ENCODE assay signal across 22 cellular contexts in the genomic region with DNA sequence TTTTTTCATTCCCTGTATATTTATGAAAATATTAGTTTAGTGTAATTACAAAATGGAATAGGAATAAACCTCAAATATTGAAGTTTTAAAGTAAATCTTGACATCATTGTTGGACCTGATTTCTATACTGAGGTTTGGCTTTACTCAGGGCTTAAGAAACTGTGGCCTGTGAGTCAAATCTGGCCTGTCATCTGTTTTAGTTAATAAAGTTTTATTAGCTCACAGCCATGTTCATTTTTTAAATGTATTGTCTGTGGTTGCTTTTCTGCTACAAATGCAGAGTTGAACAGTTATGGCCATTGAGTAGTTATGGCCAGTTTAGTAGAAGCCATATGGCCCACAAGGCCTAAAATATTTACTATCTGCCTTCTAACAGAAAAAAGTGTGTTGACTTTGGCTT.
"Had no signal": no experiment of that assay in that cellular context is flagged by ENCODE, and none has a peak within 500 bp of the region (broad histone marks: within the 10 kb centered on the region; RNA-seq: fewer than 3 reads in every experiment).

No MANE protein-coding gene starts in this region.

- H3K27me3 ChIP-seq: ascending aorta had no signal

- H3K27ac Mint-ChIP-seq: activated B cell treated with CpG ODN at 0.5 μM for 24 hours; activated CD4-positive, alpha-beta T cell treated with anti-CD3 and anti-CD28 coated beads, Interleukin-2, amount 10 ng/mL, durations not matched to agents 24 days and 14 days; activated CD8-positive, alpha-beta memory T cell treated with anti-CD3 and anti-CD28 coated beads, Interleukin-2, amount 10 ng/mL, durations not matched to agents 7 days and 5 days; activated naive CD4-positive, alpha-beta T cell treated with anti-CD3 and anti-CD28 coated beads, Interleukin-2, amount 50 U/mL, for 24 hours; activated T-cell treated with anti-CD3 and anti-CD28 coated beads, Interleukin-2, amount 50 U/mL, for 24 hours; activated T-helper 1 cell treated with anti-CD3 and anti-CD28 coated beads, Interleukin-12 subunit alpha, Interleukin-12 subunit beta, Interleukin-2, Interleukin-4 antibody, amounts not matched to agents 30 ng/mL and 10 ng/mL and 1 ng/mL, durations not matched to agents 14 hours and 24 hours and 36 hours; brain; T-helper 1 cell treated with Interleukin-12 subunit alpha and Interleukin-12 subunit beta and Interleukin-4 antibody, amounts not matched to agents 30 μg/mL and 1 μg/mL, for 36 hours had no signal

- H3K36me3 ChIP-seq: ascending aorta had no signal

- DNase-seq: activated B cell treated with CpG ODN at 0.5 μM for 24 hours; activated CD4-positive, alpha-beta T cell treated with anti-CD3 and anti-CD28 coated beads for 1 hour; activated CD4-positive, alpha-beta T cell treated with anti-CD3 and anti-CD28 coated beads, Interleukin-2, amount 10 ng/mL, durations not matched to agents 24 days and 14 days; activated CD4-positive, alpha-beta T cell treated with anti-CD3 and anti-CD28 coated beads, Interleukin-2, amount 50 U/mL, for 48 hours; activated CD8-positive, alpha-beta memory T cell treated with anti-CD3 and anti-CD28 coated beads, Interleukin-2, amount 10 ng/mL, durations not matched to agents 7 days and 5 days; activated effector memory CD4-positive, alpha-beta T cell treated with Interleukin-2 at 50 U/mL for 16 hours; activated naive CD4-positive, alpha-beta T cell; activated T-cell treated with anti-CD3 and anti-CD28 coated beads, Interleukin-2, amount 50 U/mL, for 24 hours; amniotic stem cell; NCI-H1105 treated with DMSO at 0.1 percent for 48 hours; NCI-H1436 treated with DMSO at 0.1 percent for 48 hours; NCI-H187 treated with DMSO at 0.1 percent for 48 hours; NCI-H2081 treated with DMSO at 0.1 percent for 48 hours; NCI-H446; NCI-H524; PC-3; SHP77 treated with DMSO at 0.1 percent for 48 hours had no signal

- H3K27ac ChIP-seq: ascending aorta had no signal

- H3K27me3 Mint-ChIP-seq: activated CD4-positive, alpha-beta T cell treated with anti-CD3 and anti-CD28 coated beads, Interleukin-2, amount 10 ng/mL, durations not matched to agents 24 days and 14 days; brain had no signal

- H3K9me3 ChIP-seq: ascending aorta had no signal

- H3K4me1 Mint-ChIP-seq: activated B cell treated with CpG ODN at 0.5 μM for 24 hours; activated CD4-positive, alpha-beta T cell treated with anti-CD3 and anti-CD28 coated beads, Interleukin-2, amount 10 ng/mL, durations not matched to agents 24 days and 14 days; activated CD8-positive, alpha-beta memory T cell treated with anti-CD3 and anti-CD28 coated beads, Interleukin-2, amount 10 ng/mL, durations not matched to agents 7 days and 5 days; activated naive CD4-positive, alpha-beta T cell treated with anti-CD3 and anti-CD28 coated beads, Interleukin-2, amount 50 U/mL, for 24 hours; brain had no signal

- H3K4me3 ChIP-seq: ascending aorta had no signal

- H3K36me3 Mint-ChIP-seq: activated CD8-positive, alpha-beta memory T cell treated with anti-CD3 and anti-CD28 coated beads, Interleukin-2, amount 10 ng/mL, durations not matched to agents 7 days and 5 days; activated naive CD4-positive, alpha-beta T cell treated with anti-CD3 and anti-CD28 coated beads, Interleukin-2, amount 50 U/mL, for 24 hours; brain had no signal

- ATAC-seq: activated CD8-positive, alpha-beta memory T cell treated with anti-CD3 and anti-CD28 coated beads, Interleukin-2, amount 10 ng/mL, durations not matched to agents 7 days and 5 days had no signal

- H3K4me3 Mint-ChIP-seq: activated B cell treated with CpG ODN at 0.5 μM for 24 hours; activated CD4-positive, alpha-beta T cell treated with anti-CD3 and anti-CD28 coated beads, Interleukin-2, amount 10 ng/mL, durations not matched to agents 24 days and 14 days; activated CD8-positive, alpha-beta memory T cell treated with anti-CD3 and anti-CD28 coated beads, Interleukin-2, amount 10 ng/mL, durations not matched to agents 7 days and 5 days; activated naive CD4-positive, alpha-beta T cell treated with anti-CD3 and anti-CD28 coated beads, Interleukin-2, amount 50 U/mL, for 24 hours; activated T-cell treated with anti-CD3 and anti-CD28 coated beads, Interleukin-2, amount 50 U/mL, for 24 hours; activated T-helper 1 cell treated with anti-CD3 and anti-CD28 coated beads, Interleukin-12 subunit alpha, Interleukin-12 subunit beta, Interleukin-2, Interleukin-4 antibody, amounts not matched to agents 30 ng/mL and 10 ng/mL and 1 ng/mL, durations not matched to agents 14 hours and 24 hours and 36 hours; brain; T-helper 1 cell treated with Interleukin-12 subunit alpha and Interleukin-12 subunit beta and Interleukin-4 antibody, amounts not matched to agents 30 μg/mL and 1 μg/mL, for 36 hours had no signal

- H3K9me3 Mint-ChIP-seq: activated B cell treated with CpG ODN at 0.5 μM for 24 hours; activated CD4-positive, alpha-beta T cell treated with anti-CD3 and anti-CD28 coated beads, Interleukin-2, amount 10 ng/mL, durations not matched to agents 24 days and 14 days; activated naive CD4-positive, alpha-beta T cell treated with anti-CD3 and anti-CD28 coated beads, Interleukin-2, amount 50 U/mL, for 24 hours; activated T-cell treated with anti-CD3 and anti-CD28 coated beads, Interleukin-2, amount 50 U/mL, for 24 hours; activated T-helper 1 cell treated with anti-CD3 and anti-CD28 coated beads, Interleukin-12 subunit alpha, Interleukin-12 subunit beta, Interleukin-2, Interleukin-4 antibody, amounts not matched to agents 30 ng/mL and 10 ng/mL and 1 ng/mL, durations not matched to agents 14 hours and 24 hours and 36 hours; brain; T-helper 1 cell treated with Interleukin-12 subunit alpha and Interleukin-12 subunit beta and Interleukin-4 antibody, amounts not matched to agents 30 μg/mL and 1 μg/mL, for 36 hours had no signal
